Comparison of ENCODE assay signal across 1 cellular context in the genomic region with DNA sequence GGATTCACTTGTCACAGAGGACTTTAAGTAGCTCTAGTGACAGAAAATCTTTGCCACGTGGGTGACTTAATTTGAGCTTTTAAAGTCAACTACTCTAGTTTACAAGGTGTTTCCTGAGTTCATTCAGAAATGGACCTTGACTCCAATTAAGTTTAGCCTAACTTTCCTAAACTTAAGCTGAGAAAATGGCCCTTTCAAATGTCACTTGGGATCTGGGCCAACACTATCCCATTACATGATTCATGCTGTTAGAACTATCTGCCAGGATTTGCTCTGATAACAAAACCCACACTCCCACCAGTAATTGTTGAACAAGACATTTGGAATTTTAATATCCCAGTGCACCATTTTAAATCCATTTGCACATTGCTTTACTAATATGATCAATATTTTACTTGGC.
TF ChIP-seq lines count a peak whose summit lies in the region.

No MANE protein-coding gene starts in this region.

TF ChIP-seq in HEK293, 187 proteins besides CTCF, POLR2A, EP300 and RAD21:
- TF ChIP-seq PRDM6 (tag by site-specific recombination; IDR thresholded peaks at IDR 0.05) (peak; percentile 35), ZNF843 (tag by site-specific recombination; IDR thresholded peaks at IDR 0.05) (peak; percentile 44; the same call in 1 of the 2 replicates), ZFP37 (tag by site-specific recombination; IDR thresholded peaks at IDR 0.05) (no peak), ZIC2 (tag by site-specific recombination; IDR thresholded peaks at IDR 0.05) (no peak), OSR2 (tag by site-specific recombination; IDR thresholded peaks at IDR 0.05) (peak; percentile 52; the same call in 1 of the 2 replicates), FEZF1 (tag by site-specific recombination; IDR thresholded peaks at IDR 0.05) (peak; percentile 67), ZEB2 (tag by site-specific recombination; IDR thresholded peaks at IDR 0.05) (no peak)
